Comparison of ENCODE assay signal across 12 cellular contexts in genomic region chr2:10389596-10389995, GRCh38. TPM values are rescaled to one million over a fixed set of nuclear protein-coding genes. Genes with fewer than 3 reads are reported as not detected.
DNase-seq lines count a peak whose midpoint lies in the region; ATAC-seq, FAIRE-seq and TF ChIP-seq lines count a peak whose summit lies in the region.
"Had no signal": no experiment of that assay in that cellular context is flagged by ENCODE, and none has a peak within 500 bp of the region (broad histone marks: within the 10 kb centered on the region; RNA-seq: fewer than 3 reads in every experiment).

No MANE protein-coding gene starts in this region.

- H4K20me1 ChIP-seq in K562 (replicated peaks; ENCODE audit: control insufficient read depth, insufficient read depth, low read length) = peaks cover 68% of the 10 kb centered on the region

- H3K4me1 ChIP-seq in K562 (replicated peaks in 1 of 2; ENCODE audit: control insufficient read depth in 2 of 2, insufficient read depth in 2 of 2, low read length in 2 of 2) (peaks cover 40 to 49% of the 10 kb centered on the region in 2 experiments), mucosa of descending colon (ENCODE audit: low read depth) (peaks cover 17% of the 10 kb centered on the region)

- DNase-seq in AG08395 (ENCODE audit: low spot score) (peak; percentile 71), ELR (ENCODE audit: low read depth) (peak; percentile 62), K562 (ENCODE audit: extremely low read depth in 1 of 4, low spot score in 3 of 4) (no peak), mucosa of descending colon (peak in 1 of 3 donors; percentile 53), NK-92 (lab: John Stamatoyannopoulos, UW; ENCODE audit: unreplicated experiment) (no peak), WERI-Rb-1 (no peak)
- DNase-seq: activated CD8-positive, alpha-beta memory T cell treated with anti-CD3 and anti-CD28 coated beads, Interleukin-2, amount 50 U/mL, for 4 hours; effector CD4-positive, alpha-beta T cell; head of caudate nucleus had no signal

- H3K27me3 ChIP-seq in K562 (ENCODE audit: control insufficient read depth in 2 of 2, insufficient read depth in 2 of 2, low read length in 2 of 2) = no peaks in the 10 kb centered on the region
- H3K27me3 ChIP-seq in WERI-Rb-1 (ENCODE audit: insufficient read depth, low read depth, severe bottlenecking) = no peaks in the 10 kb centered on the region

- H3K9me3 ChIP-seq in K562 (replicated peaks; ENCODE audit: control insufficient read depth, insufficient read depth, low read depth, low read length) = no peaks in the 10 kb centered on the region
- no peaks in the 10 kb centered on the region for H3K9me3 ChIP-seq in mucosa of descending colon
- H3K9me3 ChIP-seq in WERI-Rb-1 (ENCODE audit: severe bottlenecking) = no peaks in the 10 kb centered on the region

- CTCF ChIA-PET in K562 (lab: Yijun Ruan, JAX; ENCODE audit: low intra/inter-chr PET ratio) = no interaction called here

- H2AFZ ChIP-seq in K562 (ENCODE audit: low read depth, low read length) = no peak overlapping the region

- TF ChIP-seq RAD21 in K562 (CRISPR knock-in tag; conservative IDR thresholded peaks at IDR 0.05 in 1 of 2, IDR thresholded peaks at IDR 0.05 in 1 of 2) = no peak

- peak; percentile 23 for FAIRE-seq in K562 (lab: Jason Lieb, UNC)

- H3K9me1 ChIP-seq in K562 (ENCODE audit: control insufficient read depth, insufficient read depth, low read length) = no peaks in the 10 kb centered on the region

- H3K36me3 ChIP-seq in K562 (ENCODE audit: control insufficient read depth, insufficient read depth, low read length) (no peaks in the 10 kb centered on the region), mucosa of descending colon (ENCODE audit: low read depth) (no peaks in the 10 kb centered on the region), WERI-Rb-1 (no peaks in the 10 kb centered on the region)

- H3K4me3 ChIP-seq in K562 = no peak overlapping the region
- no peak overlapping the region for H3K4me3 ChIP-seq in mucosa of descending colon
- no peak overlapping the region for H3K4me3 ChIP-seq in WERI-Rb-1 (ENCODE audit: low read depth, low read length)

- in situ Hi-C loops in K562 (cut with MboI) = no loop called here

- no peak for ATAC-seq in K562
- ATAC-seq in mucosa of descending colon = peak; percentile 84
- no peak for ATAC-seq in GM19397 (IDR thresholded peaks at IDR 0.05; ENCODE audit: unreplicated experiment)
- no peak for ATAC-seq in GM21423 (IDR thresholded peaks at IDR 0.05; ENCODE audit: unreplicated experiment)

- intact Hi-C loops in K562 (cut with micrococcal nuclease) (no loop called here), mucosa of descending colon (cut with DNase I, micrococcal nuclease) (no loop called here)

- H3K4me2 ChIP-seq in K562 (ENCODE audit: insufficient read depth, low read length) = no peak overlapping the region

- POLR2A ChIA-PET in K562 (lab: Yijun Ruan, JAX) = interaction anchor here (0.6 to 1.1 kb wide), 3 partner anchors 19 to 87 kb away, joined by 3 to 5 read pairs (median 3); no protein-coding TSS in a partner anchor

- 69% methylated on average over 5 of the region's 5 CpGs for WGBS in K562 (ENCODE audit: insufficient coverage, low coverage, missing lambda C conversion rate)

- TF ChIP-seq CTCF in K562 (IDR thresholded peaks at IDR 0.05 in 2 of 3, conservative IDR thresholded peaks at IDR 0.05 in 1 of 3; ENCODE audit: insufficient read depth in 2 of 3, low read depth in 1 of 3, low read length in 3 of 3) (no peak), mucosa of descending colon (IDR thresholded peaks at IDR 0.05) (no peak), WERI-Rb-1 (IDR thresholded peaks at IDR 0.05; ENCODE audit: low read depth, low read length) (no peak)

- no TSS peak for BruUV-seq in K562 (replicated peaks; lab: Mats Ljungman, UMichigan)

- H3K9ac ChIP-seq in K562 (ENCODE audit: insufficient read depth in 1 of 2, low read depth in 2 of 2, low read length in 2 of 2) = no peak overlapping the region

- H3K27ac ChIP-seq in K562 (ENCODE audit: extremely low read depth, low read depth, low read length) (no peak overlapping the region), WERI-Rb-1 (no peak overlapping the region)
- H3K27ac ChIP-seq: C4-2B had no signal

- no peak for TF ChIP-seq POLR2A in K562 (conservative IDR thresholded peaks at IDR 0.05)

- no peak for TF ChIP-seq EP300 in K562 (IDR thresholded peaks at IDR 0.05; ENCODE audit: low read length)

- peaks cover 57% of the 10 kb centered on the region for H3K79me2 ChIP-seq in K562 (ENCODE audit: control insufficient read depth, insufficient read depth, low read length)

TF ChIP-seq in K562, 482 proteins besides CTCF, POLR2A, EP300 and RAD21 (continues in another document):
- TF ChIP-seq POLR2G (IDR thresholded peaks at IDR 0.05; ENCODE audit: low read depth, low read length) (no peak), ARHGAP35 (IDR thresholded peaks at IDR 0.05; ENCODE audit: partially characterized antibody) (no peak), RUNX1 (IDR thresholded peaks at IDR 0.05; ENCODE audit: low read depth) (no peak), BRF1 (IDR thresholded peaks at IDR 0.05; ENCODE audit: borderline replicate concordance, extremely low read depth, insufficient read length) (no peak), SETDB1 (IDR thresholded peaks at IDR 0.05; ENCODE audit: low read length) (no peak), NCOA1 (IDR thresholded peaks at IDR 0.05; ENCODE audit: low read depth) (no peak), CBX1 (IDR thresholded peaks at IDR 0.05; ENCODE audit: low read depth) (no peak), FOXK2 (conservative IDR thresholded peaks at IDR 0.05 in 1 of 2, IDR thresholded peaks at IDR 0.05 in 1 of 2; ENCODE audit: low read depth in 2 of 2) (no peak), NBN (IDR thresholded peaks at IDR 0.05; ENCODE audit: low read depth) (no peak)
- TF ChIP-seq, protein P1, sequence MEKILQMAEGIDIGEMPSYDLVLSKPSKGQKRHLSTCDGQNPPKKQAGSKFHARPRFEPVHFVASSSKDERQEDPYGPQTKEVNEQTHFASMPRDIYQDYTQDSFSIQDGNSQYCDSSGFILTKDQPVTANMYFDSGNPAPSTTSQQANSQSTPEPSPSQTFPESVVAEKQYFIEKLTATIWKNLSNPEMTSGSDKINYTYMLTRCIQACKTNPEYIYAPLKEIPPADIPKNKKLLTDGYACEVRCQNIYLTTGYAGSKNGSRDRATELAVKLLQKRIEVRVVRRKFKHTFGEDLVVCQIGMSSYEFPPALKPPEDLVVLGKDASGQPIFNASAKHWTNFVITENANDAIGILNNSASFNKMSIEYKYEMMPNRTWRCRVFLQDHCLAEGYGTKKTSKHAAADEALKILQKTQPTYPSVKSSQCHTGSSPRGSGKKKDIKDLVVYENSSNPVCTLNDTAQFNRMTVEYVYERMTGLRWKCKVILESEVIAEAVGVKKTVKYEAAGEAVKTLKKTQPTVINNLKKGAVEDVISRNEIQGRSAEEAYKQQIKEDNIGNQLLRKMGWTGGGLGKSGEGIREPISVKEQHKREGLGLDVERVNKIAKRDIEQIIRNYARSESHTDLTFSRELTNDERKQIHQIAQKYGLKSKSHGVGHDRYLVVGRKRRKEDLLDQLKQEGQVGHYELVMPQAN (IDR thresholded peaks at IDR 0.05; ENCODE audit: borderline replicate concordance) = no peak
- TF ChIP-seq, protein P2, sequence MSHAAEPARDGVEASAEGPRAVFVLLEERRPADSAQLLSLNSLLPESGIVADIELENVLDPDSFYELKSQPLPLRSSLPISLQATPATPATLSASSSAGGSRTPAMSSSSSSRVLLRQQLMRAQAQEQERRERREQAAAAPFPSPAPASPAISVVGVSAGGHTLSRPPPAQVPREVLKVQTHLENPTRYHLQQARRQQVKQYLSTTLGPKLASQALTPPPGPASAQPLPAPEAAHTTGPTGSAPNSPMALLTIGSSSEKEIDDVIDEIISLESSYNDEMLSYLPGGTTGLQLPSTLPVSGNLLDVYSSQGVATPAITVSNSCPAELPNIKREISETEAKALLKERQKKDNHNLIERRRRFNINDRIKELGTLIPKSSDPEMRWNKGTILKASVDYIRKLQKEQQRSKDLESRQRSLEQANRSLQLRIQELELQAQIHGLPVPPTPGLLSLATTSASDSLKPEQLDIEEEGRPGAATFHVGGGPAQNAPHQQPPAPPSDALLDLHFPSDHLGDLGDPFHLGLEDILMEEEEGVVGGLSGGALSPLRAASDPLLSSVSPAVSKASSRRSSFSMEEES (CRISPR knock-in tag; IDR thresholded peaks at IDR 0.05) = no peak

RNA-seq across cellular contexts. Expression of gene ODC1, which starts 58.5 kb away (rescaled TPM):
- total RNA-seq in K562 (2011; cell fraction: chromatin; rRNA removed; ENCODE audit: low replicate concordance) = 99.9 and 124 TPM in 2 replicates
- 80.3 and 83.7 TPM in 2 replicates for total RNA-seq in K562 (2011; cell fraction: nucleolus; rRNA removed)
- total RNA-seq in K562 (2011; cell fraction: nucleoplasm; rRNA removed) = 115 and 142 TPM in 2 replicates
- 392 and 447 TPM in 2 replicates for total RNA-seq in K562 (2014; rRNA removed)
- total RNA-seq in K562 (2014; rRNA removed; fragmentation: Illumina TruSeq; extraction: Trizol) = 525 and 551 TPM in 2 replicates
- 512 and 539 TPM in 2 replicates for total RNA-seq in K562 (2015; rRNA removed; fragmentation: Illumina TruSeq; extraction: Trizol)
- total RNA-seq in K562 (2021) = 379 and 398 TPM in 2 replicates
- 368 and 563 TPM in 2 replicates for polyA plus RNA-seq in K562 (2011; rRNA removed)
- 282 and 395 TPM in 2 replicates for polyA plus RNA-seq in K562 (2011; cell fraction: cytosol; rRNA removed)
- 190 and 232 TPM in 2 replicates for polyA plus RNA-seq in K562 (2011; cell fraction: nucleus; rRNA removed)
- 213 and 358 TPM in 2 replicates for polyA plus RNA-seq in K562 (2012)
- 473 and 553 TPM in 2 replicates for polyA plus RNA-seq in K562 (2014; fragmentation: Illumina TruSeq; extraction: Trizol)
- 100 to 1,000 TPM; 142 to 169 TPM for polyA plus RNA-seq in K562 (2014; fragmentation: Nextera tagmentation; extraction: Ambion mirVana)
- 457 and 488 TPM in 2 replicates for polyA plus RNA-seq in K562 (2014; rRNA removed)
- polyA minus RNA-seq in K562 (2011; rRNA and poly(A)+ RNA removed) = 600 and 763 TPM in 2 replicates
- 138 and 222 TPM in 2 replicates for polyA minus RNA-seq in K562 (2011; cell fraction: cytosol; rRNA and poly(A)+ RNA removed)
- 41.1 and 78.2 TPM in 2 replicates for polyA minus RNA-seq in K562 (2011; cell fraction: nucleus; rRNA and poly(A)+ RNA removed)
- 10 to 100 TPM; 32.2 to 60.2 (median 35.7) TPM for total RNA-seq in mucosa of descending colon

Comparison
In these comparisons a context has a peak if more than half of its experiments do, and no peak if none do; other contexts are left out.
1. DNase-seq: peak in AG08395 (single experiment) and ELR (single experiment); none in K562 (0 of 4), NK-92 (single experiment) and WERI-Rb-1 (single experiment).